2 cellular contexts compared by ENCODE assay signal in genomic region chr17:40106089-40106759, GRCh38.
TF ChIP-seq lines count a peak whose summit lies in the region.

No MANE protein-coding gene starts in this region.

TF ChIP-seq in GM12891, 5 proteins besides CTCF, POLR2A, EP300 and RAD21:
- TF ChIP-seq SPI1 (IDR thresholded peaks at IDR 0.05; ENCODE audit: low read depth, low read length) = peak; percentile 80
- TF ChIP-seq POU2F2 (IDR thresholded peaks at IDR 0.05; ENCODE audit: low read depth, low read length) = no peak
TF ChIP-seq in GM12891: peak in this region for 1.

TF ChIP-seq in HepG2, 621 proteins besides CTCF, POLR2A, EP300 and RAD21:
- TF ChIP-seq PRMT3 (CRISPR knock-in tag; IDR thresholded peaks at IDR 0.05; ENCODE audit: borderline replicate concordance, low read depth) = no peak
- TF ChIP-seq RFX1 (IDR thresholded peaks at IDR 0.05) = no peak
- no peak for TF ChIP-seq IKZF4 (CRISPR knock-in tag; IDR thresholded peaks at IDR 0.05; ENCODE audit: borderline replicate concordance, low read depth, not compliant biosample characterization)
- no peak for TF ChIP-seq EED (CRISPR knock-in tag; IDR thresholded peaks at IDR 0.05)
- TF ChIP-seq MEIS2 (CRISPR knock-in tag; IDR thresholded peaks at IDR 0.05) = no peak
- no peak for TF ChIP-seq RBM22 (optimal IDR thresholded peaks at IDR 0.05; ENCODE audit: low read length)
- 0 out of 2 replicates have a peak, but pooled peaks have one; percentile 26 for TF ChIP-seq SP4 (CRISPR knock-in tag; IDR thresholded peaks at IDR 0.05)
- no peak for TF ChIP-seq DPF2 (CRISPR knock-in tag; IDR thresholded peaks at IDR 0.05; ENCODE audit: borderline replicate concordance, low read depth)
